Comparison of ENCODE assay signal across 23 cellular contexts in the genomic region with DNA sequence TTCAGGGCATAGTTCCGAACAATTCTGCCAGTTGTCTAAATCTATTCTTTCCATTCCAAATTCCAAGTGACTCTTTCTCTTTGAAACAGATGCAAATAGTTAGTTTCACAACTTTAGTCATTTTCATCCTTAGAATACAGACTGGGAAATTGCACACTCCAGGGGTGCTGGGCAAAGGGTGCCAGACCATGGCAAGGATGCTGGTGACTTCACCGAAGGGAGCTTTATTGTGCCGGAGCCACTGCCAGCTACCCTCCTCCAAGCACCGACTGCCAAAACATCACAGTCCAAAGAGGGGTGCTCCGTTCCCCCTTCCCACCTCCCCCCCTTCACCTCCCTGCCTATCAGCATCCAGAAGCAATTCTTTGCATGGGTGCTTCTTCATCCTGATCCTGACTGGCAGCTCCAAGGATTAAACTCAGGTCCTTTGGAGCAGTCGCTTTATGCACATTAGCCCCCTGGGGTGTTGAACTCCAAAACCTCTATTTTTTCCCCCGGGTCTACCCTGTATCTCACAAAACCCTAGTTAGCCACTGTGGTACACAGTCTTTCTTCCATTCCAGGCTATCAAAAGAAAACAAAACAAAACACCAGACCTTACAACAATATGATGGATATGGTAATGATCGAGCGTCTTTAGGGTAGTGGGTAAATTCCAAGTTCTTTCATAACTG.
"Had no signal": no experiment of that assay in that cellular context is flagged by ENCODE, and none has a peak within 500 bp of the region (broad histone marks: within the 10 kb centered on the region; RNA-seq: fewer than 3 reads in every experiment).

No MANE protein-coding gene starts in this region.

- H3K9me3 Mint-ChIP-seq: activated B cell treated with CpG ODN at 0.5 μM for 24 hours; activated naive CD4-positive, alpha-beta T cell treated with anti-CD3 and anti-CD28 coated beads, Interleukin-2, amount 50 U/mL, for 72 hours; activated T-cell treated with anti-CD3 and anti-CD28 coated beads, Interleukin-2, amount 50 U/mL, for 24 hours; stimulated activated naive CD8-positive, alpha-beta T cell treated with anti-CD3 and anti-CD28 coated beads, Interleukin-15, Interleukin-2, amounts not matched to agents 100 ng/mL and 50 ng/mL, for 24 hours; T-helper 1 cell treated with Interleukin-12 subunit alpha and Interleukin-12 subunit beta and Interleukin-4 antibody, amounts not matched to agents 30 μg/mL and 1 μg/mL, for 36 hours had no signal

- H3K27me3 Mint-ChIP-seq: activated B cell treated with CpG ODN at 0.5 μM for 24 hours; activated CD4-positive, alpha-beta T cell treated with anti-CD3 and anti-CD28 coated beads for 36 hours; activated T-helper 17 cell treated with anti-CD3 and anti-CD28 coated beads, Interleukin-2, amount 50 U/mL, for 72 hours; stimulated activated naive CD8-positive, alpha-beta T cell treated with anti-CD3 and anti-CD28 coated beads, Interleukin-15, Interleukin-2, amounts not matched to agents 100 ng/mL and 50 ng/mL, for 24 hours had no signal

- H3K4me3 Mint-ChIP-seq: activated B cell treated with CpG ODN at 0.5 μM for 24 hours; activated CD4-positive, alpha-beta T cell treated with anti-CD3 and anti-CD28 coated beads for 36 hours; activated T-cell treated with anti-CD3 and anti-CD28 coated beads, Interleukin-2, amount 50 U/mL, for 24 hours; activated T-helper 17 cell treated with anti-CD3 and anti-CD28 coated beads, Interleukin-2, amount 50 U/mL, for 72 hours; nephron; stimulated activated naive CD8-positive, alpha-beta T cell treated with anti-CD3 and anti-CD28 coated beads, Interleukin-15, Interleukin-2, amounts not matched to agents 100 ng/mL and 50 ng/mL, for 24 hours; T-helper 1 cell treated with Interleukin-12 subunit alpha and Interleukin-12 subunit beta and Interleukin-4 antibody, amounts not matched to agents 30 μg/mL and 1 μg/mL, for 36 hours had no signal

- H3K27me3 ChIP-seq: colonic mucosa, tibial artery had no signal

- DNase-seq: activated B cell treated with CpG ODN at 0.5 μM for 24 hours; activated CD4-positive, alpha-beta T cell treated with anti-CD3 and anti-CD28 coated beads for 36 hours; activated CD4-positive, alpha-beta T cell treated with anti-CD3 and anti-CD28 coated beads, Interleukin-2, amount 50 U/mL, for 4 hours; activated CD8-positive, alpha-beta memory T cell treated with anti-CD3 and anti-CD28 coated beads for 24 hours; activated CD8-positive, alpha-beta memory T cell treated with anti-CD3 and anti-CD28 coated beads, Interleukin-2, amount 50 U/mL, for 4 hours; activated T-cell treated with anti-CD3 and anti-CD28 coated beads, Interleukin-2, amount 50 U/mL, for 24 hours; aorta; colonic mucosa; effector CD4-positive, alpha-beta T cell; foreskin fibroblast; left ventricle myocardium superior; mammary epithelial cell; occipital lobe; stimulated activated CD4-positive, alpha-beta T cell treated with anti-CD3 and anti-CD28 coated beads, Interleukin-4, amount 100 ng/mL, for 24 hours; tibial artery had no signal

- H3K36me3 ChIP-seq: colonic mucosa, tibial artery had no signal

- H3K27ac Mint-ChIP-seq: activated B cell treated with CpG ODN at 0.5 μM for 24 hours; activated CD4-positive, alpha-beta T cell treated with anti-CD3 and anti-CD28 coated beads for 36 hours; activated naive CD4-positive, alpha-beta T cell treated with anti-CD3 and anti-CD28 coated beads, Interleukin-2, amount 50 U/mL, for 72 hours; activated T-cell treated with anti-CD3 and anti-CD28 coated beads, Interleukin-2, amount 50 U/mL, for 24 hours; activated T-helper 17 cell treated with anti-CD3 and anti-CD28 coated beads, Interleukin-2, amount 50 U/mL, for 72 hours; stimulated activated naive CD8-positive, alpha-beta T cell treated with anti-CD3 and anti-CD28 coated beads, Interleukin-15, Interleukin-2, amounts not matched to agents 100 ng/mL and 50 ng/mL, for 24 hours; T-helper 1 cell treated with Interleukin-12 subunit alpha and Interleukin-12 subunit beta and Interleukin-4 antibody, amounts not matched to agents 30 μg/mL and 1 μg/mL, for 36 hours had no signal

- H3K4me1 Mint-ChIP-seq: activated B cell treated with CpG ODN at 0.5 μM for 24 hours; activated CD4-positive, alpha-beta T cell treated with anti-CD3 and anti-CD28 coated beads for 36 hours; activated T-helper 17 cell treated with anti-CD3 and anti-CD28 coated beads, Interleukin-2, amount 50 U/mL, for 72 hours had no signal

- H3K27ac ChIP-seq: colonic mucosa, tibial artery had no signal

- H3K9me3 ChIP-seq: colonic mucosa had no signal

- H3K4me1 ChIP-seq: colonic mucosa, tibial artery had no signal

- H3K36me3 Mint-ChIP-seq: activated naive CD4-positive, alpha-beta T cell treated with anti-CD3 and anti-CD28 coated beads, Interleukin-2, amount 50 U/mL, for 72 hours had no signal

- H3K4me3 ChIP-seq: colonic mucosa, tibial artery had no signal

- ATAC-seq: activated CD4-positive, alpha-beta T cell treated with anti-CD3 and anti-CD28 coated beads for 36 hours; activated naive CD4-positive, alpha-beta T cell treated with anti-CD3 and anti-CD28 coated beads, Interleukin-2, amount 50 U/mL, for 72 hours; activated T-helper 17 cell treated with anti-CD3 and anti-CD28 coated beads, Interleukin-2, amount 50 U/mL, for 72 hours; left ventricle myocardium superior had no signal

- FAIRE-seq: bronchial epithelial cell, endometrium, urothelium cell line had no signal
